ENCODE assay signal across 1 cellular context in genomic region chr9:89663264-89663970, GRCh38.
TF ChIP-seq lines count a peak whose summit lies in the region.

No MANE protein-coding gene starts in this region.

TF ChIP-seq in H1, 55 proteins besides CTCF, POLR2A, EP300 and RAD21 (continued from another document):
- TF ChIP-seq KDM1A (IDR thresholded peaks at IDR 0.05; ENCODE audit: borderline replicate concordance, low read length) (0 out of 2 replicates have a peak, but pooled peaks have one; percentile 48), EGR1 (IDR thresholded peaks at IDR 0.05; ENCODE audit: borderline replicate concordance, low read depth, low read length) (no peak), HDAC6 (IDR thresholded peaks at IDR 0.05; ENCODE audit: low read depth, low read length) (no peak)
